1 cellular context compared by ENCODE assay signal in genomic region chr3:122893754-122894668, GRCh38.
TF ChIP-seq lines count a peak whose summit lies in the region.

No MANE protein-coding gene starts in this region.

TF ChIP-seq in HepG2, 621 proteins besides CTCF, POLR2A, EP300 and RAD21 (continued from another document and continues in another):
- TF ChIP-seq, protein P1, sequence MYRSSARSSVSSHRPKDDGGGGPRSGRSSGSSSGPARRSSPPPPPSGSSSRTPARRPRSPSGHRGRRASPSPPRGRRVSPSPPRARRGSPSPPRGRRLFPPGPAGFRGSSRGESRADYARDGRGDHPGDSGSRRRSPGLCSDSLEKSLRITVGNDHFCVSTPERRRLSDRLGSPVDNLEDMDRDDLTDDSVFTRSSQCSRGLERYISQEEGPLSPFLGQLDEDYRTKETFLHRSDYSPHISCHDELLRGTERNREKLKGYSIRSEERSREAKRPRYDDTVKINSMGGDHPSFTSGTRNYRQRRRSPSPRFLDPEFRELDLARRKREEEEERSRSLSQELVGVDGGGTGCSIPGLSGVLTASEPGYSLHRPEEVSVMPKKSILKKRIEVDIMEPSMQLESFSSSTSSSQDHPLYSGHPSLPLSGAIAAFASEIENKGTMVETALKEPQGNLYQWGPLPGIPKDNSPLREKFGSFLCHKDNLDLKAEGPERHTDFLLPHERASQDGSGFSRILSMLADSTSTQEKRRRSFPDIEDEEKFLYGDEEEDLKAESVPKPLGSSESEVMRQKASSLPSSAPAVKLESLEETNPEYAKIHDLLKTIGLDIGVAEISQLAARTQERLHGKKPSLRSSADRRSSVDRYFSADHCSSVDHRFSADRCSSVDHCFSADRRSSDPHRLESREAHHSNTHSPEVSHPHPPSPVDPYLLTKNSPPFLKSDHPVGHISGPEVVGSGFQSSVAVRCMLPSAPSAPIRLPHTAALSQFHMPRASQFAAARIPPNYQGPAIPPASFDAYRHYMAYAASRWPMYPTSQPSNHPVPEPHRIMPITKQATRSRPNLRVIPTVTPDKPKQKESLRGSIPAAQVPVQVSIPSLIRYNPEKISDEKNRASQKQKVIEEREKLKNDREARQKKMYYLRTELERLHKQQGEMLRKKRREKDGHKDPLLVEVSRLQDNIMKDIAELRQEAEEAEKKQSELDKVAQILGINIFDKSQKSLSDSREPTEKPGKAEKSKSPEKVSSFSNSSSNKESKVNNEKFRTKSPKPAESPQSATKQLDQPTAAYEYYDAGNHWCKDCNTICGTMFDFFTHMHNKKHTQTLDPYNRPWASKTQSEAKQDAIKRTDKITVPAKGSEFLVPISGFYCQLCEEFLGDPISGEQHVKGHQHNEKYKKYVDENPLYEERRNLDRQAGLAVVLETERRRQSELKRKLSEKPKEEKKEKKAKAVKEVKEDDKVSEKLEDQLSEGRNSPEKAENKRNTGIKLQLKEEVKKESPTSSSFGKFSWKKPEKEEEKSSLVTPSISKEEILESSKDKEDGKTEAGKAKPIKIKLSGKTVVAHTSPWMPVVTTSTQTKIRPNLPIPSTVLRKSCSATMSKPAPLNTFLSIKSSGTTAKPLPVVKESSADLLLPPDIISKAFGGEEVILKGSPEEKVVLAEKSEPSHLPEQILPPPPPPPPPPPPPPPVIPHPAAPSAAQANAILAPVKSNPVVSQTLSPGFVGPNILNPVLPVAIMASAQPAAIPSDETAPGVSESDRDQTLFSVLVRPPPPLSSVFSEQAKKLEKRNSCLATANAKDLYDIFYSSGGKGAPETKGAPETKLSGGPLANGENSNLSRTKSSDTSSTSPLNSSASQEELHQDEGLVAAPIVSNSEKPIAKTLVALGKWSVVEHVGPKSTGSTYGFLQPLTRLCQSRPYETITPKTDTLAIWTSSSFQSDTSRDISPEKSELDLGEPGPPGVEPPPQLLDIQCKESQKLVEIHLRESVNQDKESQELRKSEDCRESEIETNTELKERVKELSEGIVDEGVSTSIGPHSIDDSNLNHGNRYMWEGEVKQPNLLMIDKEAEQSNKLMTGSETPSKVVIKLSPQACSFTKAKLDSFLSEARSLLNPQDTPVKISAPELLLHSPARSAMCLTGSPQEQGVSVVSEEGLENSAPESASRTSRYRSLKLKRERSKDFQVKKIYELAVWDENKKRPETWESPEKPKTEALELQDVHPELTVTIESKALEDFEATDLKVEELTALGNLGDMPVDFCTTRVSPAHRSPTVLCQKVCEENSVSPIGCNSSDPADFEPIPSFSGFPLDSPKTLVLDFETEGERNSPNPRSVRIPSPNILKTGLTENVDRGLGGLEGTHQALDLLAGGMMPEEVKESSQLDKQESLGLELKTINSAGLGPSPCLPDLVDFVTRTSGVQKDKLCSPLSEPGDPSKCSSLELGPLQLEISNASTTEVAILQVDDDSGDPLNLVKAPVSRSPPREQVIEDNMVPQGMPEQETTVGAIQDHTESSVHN (CRISPR knock-in tag; IDR thresholded peaks at IDR 0.05), result no peak
- TF ChIP-seq SRY (CRISPR knock-in tag; IDR thresholded peaks at IDR 0.05), result no peak
- TF ChIP-seq ZIK1 (CRISPR knock-in tag; IDR thresholded peaks at IDR 0.05; ENCODE audit: borderline replicate concordance, low read depth), result no peak
- 0 out of 2 replicates have a peak, but pooled peaks have one; percentile 59 for TF ChIP-seq SMAD3 (CRISPR knock-in tag; IDR thresholded peaks at IDR 0.05)
- no peak for TF ChIP-seq CEBPG (CRISPR knock-in tag; IDR thresholded peaks at IDR 0.05)
- TF ChIP-seq, protein P2, sequence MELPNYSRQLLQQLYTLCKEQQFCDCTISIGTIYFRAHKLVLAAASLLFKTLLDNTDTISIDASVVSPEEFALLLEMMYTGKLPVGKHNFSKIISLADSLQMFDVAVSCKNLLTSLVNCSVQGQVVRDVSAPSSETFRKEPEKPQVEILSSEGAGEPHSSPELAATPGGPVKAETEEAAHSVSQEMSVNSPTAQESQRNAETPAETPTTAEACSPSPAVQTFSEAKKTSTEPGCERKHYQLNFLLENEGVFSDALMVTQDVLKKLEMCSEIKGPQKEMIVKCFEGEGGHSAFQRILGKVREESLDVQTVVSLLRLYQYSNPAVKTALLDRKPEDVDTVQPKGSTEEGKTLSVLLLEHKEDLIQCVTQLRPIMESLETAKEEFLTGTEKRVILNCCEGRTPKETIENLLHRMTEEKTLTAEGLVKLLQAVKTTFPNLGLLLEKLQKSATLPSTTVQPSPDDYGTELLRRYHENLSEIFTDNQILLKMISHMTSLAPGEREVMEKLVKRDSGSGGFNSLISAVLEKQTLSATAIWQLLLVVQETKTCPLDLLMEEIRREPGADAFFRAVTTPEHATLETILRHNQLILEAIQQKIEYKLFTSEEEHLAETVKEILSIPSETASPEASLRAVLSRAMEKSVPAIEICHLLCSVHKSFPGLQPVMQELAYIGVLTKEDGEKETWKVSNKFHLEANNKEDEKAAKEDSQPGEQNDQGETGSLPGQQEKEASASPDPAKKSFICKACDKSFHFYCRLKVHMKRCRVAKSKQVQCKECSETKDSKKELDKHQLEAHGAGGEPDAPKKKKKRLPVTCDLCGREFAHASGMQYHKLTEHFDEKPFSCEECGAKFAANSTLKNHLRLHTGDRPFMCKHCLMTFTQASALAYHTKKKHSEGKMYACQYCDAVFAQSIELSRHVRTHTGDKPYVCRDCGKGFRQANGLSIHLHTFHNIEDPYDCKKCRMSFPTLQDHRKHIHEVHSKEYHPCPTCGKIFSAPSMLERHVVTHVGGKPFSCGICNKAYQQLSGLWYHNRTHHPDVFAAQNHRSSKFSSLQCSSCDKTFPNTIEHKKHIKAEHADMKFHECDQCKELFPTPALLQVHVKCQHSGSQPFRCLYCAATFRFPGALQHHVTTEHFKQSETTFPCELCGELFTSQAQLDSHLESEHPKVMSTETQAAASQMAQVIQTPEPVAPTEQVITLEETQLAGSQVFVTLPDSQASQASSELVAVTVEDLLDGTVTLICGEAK (IDR thresholded peaks at IDR 0.05), result no peak
- TF ChIP-seq, protein P2 (CRISPR knock-in tag; IDR thresholded peaks at IDR 0.05), result no peak; the same call in 1 of the 2 replicates
- no peak for TF ChIP-seq NR2C2 (CRISPR knock-in tag; IDR thresholded peaks at IDR 0.05; ENCODE audit: borderline replicate concordance)
- TF ChIP-seq RFX1 (IDR thresholded peaks at IDR 0.05), result no peak
- TF ChIP-seq ZNF432 (CRISPR knock-in tag; IDR thresholded peaks at IDR 0.05; ENCODE audit: borderline replicate concordance), result no peak
- TF ChIP-seq MAFF (IDR thresholded peaks at IDR 0.05; ENCODE audit: low read depth, low read length), result peak; percentile 73
- peak; percentile 16; the same call in 1 of the 2 replicates for TF ChIP-seq ZNF350 (CRISPR knock-in tag; IDR thresholded peaks at IDR 0.05; ENCODE audit: borderline replicate concordance, low read depth)
- TF ChIP-seq MZF1 (CRISPR knock-in tag; IDR thresholded peaks at IDR 0.05; ENCODE audit: borderline replicate concordance), result no peak
- TF ChIP-seq STAT5B (CRISPR knock-in tag; IDR thresholded peaks at IDR 0.05), result no peak
- TF ChIP-seq ZSCAN9 (CRISPR knock-in tag; IDR thresholded peaks at IDR 0.05; ENCODE audit: borderline replicate concordance), result no peak
- no peak for TF ChIP-seq SMARCC2 (IDR thresholded peaks at IDR 0.05)
- TF ChIP-seq SP2 (CRISPR knock-in tag; IDR thresholded peaks at IDR 0.05), result no peak
- no peak for TF ChIP-seq ZNF703 (CRISPR knock-in tag; IDR thresholded peaks at IDR 0.05; ENCODE audit: borderline replicate concordance)
- no peak for TF ChIP-seq TRAFD1 (CRISPR knock-in tag; IDR thresholded peaks at IDR 0.05; ENCODE audit: borderline replicate concordance)
- TF ChIP-seq HOMEZ (CRISPR knock-in tag; IDR thresholded peaks at IDR 0.05; ENCODE audit: low read depth), result peak; percentile 36; the same call in 1 of the 2 replicates
- TF ChIP-seq, protein P3, sequence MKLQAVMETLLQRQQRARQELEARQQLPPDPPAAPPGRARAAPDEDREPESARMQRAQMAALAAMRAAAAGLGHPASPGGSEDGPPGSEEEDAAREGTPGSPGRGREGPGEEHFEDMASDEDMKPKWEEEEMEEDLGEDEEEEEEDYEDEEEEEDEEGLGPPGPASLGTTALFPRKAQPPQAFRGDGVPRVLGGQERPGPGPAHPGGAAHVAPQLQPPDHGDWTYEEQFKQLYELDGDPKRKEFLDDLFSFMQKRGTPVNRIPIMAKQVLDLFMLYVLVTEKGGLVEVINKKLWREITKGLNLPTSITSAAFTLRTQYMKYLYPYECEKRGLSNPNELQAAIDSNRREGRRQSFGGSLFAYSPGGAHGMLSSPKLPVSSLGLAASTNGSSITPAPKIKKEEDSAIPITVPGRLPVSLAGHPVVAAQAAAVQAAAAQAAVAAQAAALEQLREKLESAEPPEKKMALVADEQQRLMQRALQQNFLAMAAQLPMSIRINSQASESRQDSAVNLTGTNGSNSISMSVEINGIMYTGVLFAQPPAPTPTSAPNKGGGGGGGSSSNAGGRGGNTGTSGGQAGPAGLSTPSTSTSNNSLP (IDR thresholded peaks at IDR 0.05; ENCODE audit: low read depth, low read length), result no peak
- no peak for TF ChIP-seq ZKSCAN5 (CRISPR knock-in tag; IDR thresholded peaks at IDR 0.05)
- no peak for TF ChIP-seq BCLAF1 (IDR thresholded peaks at IDR 0.05)
- TF ChIP-seq SMARCE1 (IDR thresholded peaks at IDR 0.05; ENCODE audit: borderline replicate concordance), result no peak
- TF ChIP-seq ZNF772 (CRISPR knock-in tag; IDR thresholded peaks at IDR 0.05), result no peak
- 0 out of 2 replicates have a peak, but pooled peaks have one; percentile 27 for TF ChIP-seq ZNF563 (CRISPR knock-in tag; IDR thresholded peaks at IDR 0.05)
- TF ChIP-seq THYN1 (CRISPR knock-in tag; IDR thresholded peaks at IDR 0.05; ENCODE audit: borderline replicate concordance, low read depth), result no peak
- TF ChIP-seq ZNF839 (CRISPR knock-in tag; IDR thresholded peaks at IDR 0.05; ENCODE audit: borderline replicate concordance), result no peak
- TF ChIP-seq ZNF713 (CRISPR knock-in tag; IDR thresholded peaks at IDR 0.05), result no peak
- TF ChIP-seq ZNF792 (CRISPR knock-in tag; IDR thresholded peaks at IDR 0.05), result no peak
- TF ChIP-seq ZNF891 (CRISPR knock-in tag; IDR thresholded peaks at IDR 0.05), result no peak
- no peak for TF ChIP-seq NFE2L2 (IDR thresholded peaks at IDR 0.05; ENCODE audit: low read length)
- no peak for TF ChIP-seq TRIM24 (CRISPR knock-in tag; IDR thresholded peaks at IDR 0.05)
- no peak for TF ChIP-seq ISX (CRISPR knock-in tag; conservative IDR thresholded peaks at IDR 0.05)
- no peak for TF ChIP-seq ZNF367 (CRISPR knock-in tag; IDR thresholded peaks at IDR 0.05; ENCODE audit: borderline replicate concordance)
